1 cellular context compared by ENCODE assay signal in the genomic region with DNA sequence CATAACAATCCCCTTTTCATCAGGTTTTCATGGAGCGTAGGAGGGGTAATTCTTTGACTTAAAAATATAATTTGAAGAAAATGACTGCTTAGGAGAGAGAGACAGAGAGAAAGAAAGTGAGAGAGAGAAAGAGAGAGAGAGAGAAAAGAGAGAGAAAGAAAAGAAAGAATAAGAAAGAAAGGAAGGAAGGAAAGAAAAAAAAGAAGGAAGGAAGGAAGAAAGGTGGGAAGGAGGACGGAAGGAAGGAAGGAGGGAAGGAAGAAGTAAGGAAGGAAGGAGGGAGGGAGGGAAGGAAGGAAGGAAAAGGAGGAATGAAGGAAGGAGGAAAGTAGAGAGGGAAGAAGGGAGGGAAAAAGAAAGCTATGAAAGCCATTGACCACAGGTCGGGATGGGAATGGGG.
TF ChIP-seq lines count a peak whose summit lies in the region.

No MANE protein-coding gene starts in this region.

TF ChIP-seq in K562, 482 proteins besides CTCF, POLR2A, EP300 and RAD21 (continued from another document):
- TF ChIP-seq SIRT6 (IDR thresholded peaks at IDR 0.05; ENCODE audit: low read depth, low read length): no peak
- TF ChIP-seq, protein P1, sequence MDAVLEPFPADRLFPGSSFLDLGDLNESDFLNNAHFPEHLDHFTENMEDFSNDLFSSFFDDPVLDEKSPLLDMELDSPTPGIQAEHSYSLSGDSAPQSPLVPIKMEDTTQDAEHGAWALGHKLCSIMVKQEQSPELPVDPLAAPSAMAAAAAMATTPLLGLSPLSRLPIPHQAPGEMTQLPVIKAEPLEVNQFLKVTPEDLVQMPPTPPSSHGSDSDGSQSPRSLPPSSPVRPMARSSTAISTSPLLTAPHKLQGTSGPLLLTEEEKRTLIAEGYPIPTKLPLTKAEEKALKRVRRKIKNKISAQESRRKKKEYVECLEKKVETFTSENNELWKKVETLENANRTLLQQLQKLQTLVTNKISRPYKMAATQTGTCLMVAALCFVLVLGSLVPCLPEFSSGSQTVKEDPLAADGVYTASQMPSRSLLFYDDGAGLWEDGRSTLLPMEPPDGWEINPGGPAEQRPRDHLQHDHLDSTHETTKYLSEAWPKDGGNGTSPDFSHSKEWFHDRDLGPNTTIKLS (IDR thresholded peaks at IDR 0.05; ENCODE audit: borderline replicate concordance, low read depth): no peak
- TF ChIP-seq, protein P2, sequence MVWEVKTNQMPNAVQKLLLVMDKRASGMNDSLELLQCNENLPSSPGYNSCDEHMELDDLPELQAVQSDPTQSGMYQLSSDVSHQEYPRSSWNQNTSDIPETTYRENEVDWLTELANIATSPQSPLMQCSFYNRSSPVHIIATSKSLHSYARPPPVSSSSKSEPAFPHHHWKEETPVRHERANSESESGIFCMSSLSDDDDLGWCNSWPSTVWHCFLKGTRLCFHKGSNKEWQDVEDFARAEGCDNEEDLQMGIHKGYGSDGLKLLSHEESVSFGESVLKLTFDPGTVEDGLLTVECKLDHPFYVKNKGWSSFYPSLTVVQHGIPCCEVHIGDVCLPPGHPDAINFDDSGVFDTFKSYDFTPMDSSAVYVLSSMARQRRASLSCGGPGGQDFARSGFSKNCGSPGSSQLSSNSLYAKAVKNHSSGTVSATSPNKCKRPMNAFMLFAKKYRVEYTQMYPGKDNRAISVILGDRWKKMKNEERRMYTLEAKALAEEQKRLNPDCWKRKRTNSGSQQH (CRISPR knock-in tag; IDR thresholded peaks at IDR 0.05): 0 out of 2 replicates have a peak, but pooled peaks have one; percentile 39
- TF ChIP-seq, protein P3, sequence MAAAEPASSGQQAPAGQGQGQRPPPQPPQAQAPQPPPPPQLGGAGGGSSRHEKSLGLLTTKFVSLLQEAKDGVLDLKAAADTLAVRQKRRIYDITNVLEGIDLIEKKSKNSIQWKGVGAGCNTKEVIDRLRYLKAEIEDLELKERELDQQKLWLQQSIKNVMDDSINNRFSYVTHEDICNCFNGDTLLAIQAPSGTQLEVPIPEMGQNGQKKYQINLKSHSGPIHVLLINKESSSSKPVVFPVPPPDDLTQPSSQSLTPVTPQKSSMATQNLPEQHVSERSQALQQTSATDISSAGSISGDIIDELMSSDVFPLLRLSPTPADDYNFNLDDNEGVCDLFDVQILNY (CRISPR knock-in tag; IDR thresholded peaks at IDR 0.05): no peak
